Comparison of ENCODE assay signal across 8 cellular contexts in genomic region chr19:50377051-50377441, GRCh38. TPM values are rescaled to one million over a fixed set of nuclear protein-coding genes. Genes with fewer than 3 reads are reported as not detected.
DNase-seq lines count a peak whose midpoint lies in the region; TF ChIP-seq lines count a peak whose summit lies in the region.

No MANE protein-coding gene starts in this region.

- H3K36me3 ChIP-seq in stomach, result peaks cover 38 to 49% (median 48%) of the 10 kb centered on the region in 4 donors

- peaks cover 10 to 36% (median 22%) of the 10 kb centered on the region in 4 donors for H3K4me1 ChIP-seq in stomach

- H3K9me3 ChIP-seq in stomach, result no peaks in the 10 kb centered on the region

- 30 to 50% (median 40%) methylated on average over 7 of the region's 7 CpGs for WGBS in stomach, 5 donors

- TF ChIP-seq CTCF in stomach (IDR thresholded peaks at IDR 0.05), result no peak

- intact Hi-C loops in stomach (cut with DNase I; ENCODE audit: low total_unique reads), result no loop called here

- peaks cover 22% of the 10 kb centered on the region for H3K4me1 Mint-ChIP-seq in activated naive CD8-positive, alpha-beta T cell (ENCODE audit: low read depth)

- peak overlapping the region; percentile 83 to 94 (median 86) for H3K4me3 ChIP-seq in stomach

- H3K27ac ChIP-seq in stomach, result peak overlapping the region in 4 of 5 donors; percentile 99 to 100 (median 100)

- no peaks in the 10 kb centered on the region for H3K27me3 Mint-ChIP-seq in activated naive CD8-positive, alpha-beta T cell

- H3K27ac Mint-ChIP-seq in activated naive CD8-positive, alpha-beta T cell, result peak overlapping the region; percentile 19

- H3K36me3 Mint-ChIP-seq in activated naive CD8-positive, alpha-beta T cell, result peaks cover 4% of the 10 kb centered on the region

- no peaks in the 10 kb centered on the region for H3K9me3 Mint-ChIP-seq in activated naive CD8-positive, alpha-beta T cell (ENCODE audit: low read depth)

- no peak for TF ChIP-seq EP300 in stomach (IDR thresholded peaks at IDR 0.05)

- peak; percentile 45 for DNase-seq in activated gamma-delta T cell treated with Interleukin-2 at 50 U/mL for 16 hours
- DNase-seq in activated gamma-delta T cell (lab: John Stamatoyannopoulos, UW), result no peak
- peak; percentile 78 for DNase-seq in OCI-M1 (lab: John Stamatoyannopoulos, UW)
- peak; percentile 66 for DNase-seq in islet precursor cell
- peak; percentile 53 for DNase-seq in stomach
- no peak for DNase-seq in putamen (ENCODE audit: low spot score)
- DNase-seq in GM19238 (ENCODE audit: insufficient read length, low spot score), result no peak

- TF ChIP-seq POLR2A in stomach (IDR thresholded peaks at IDR 0.05), result no peak

- no peaks in the 10 kb centered on the region for H3K27me3 ChIP-seq in stomach

- peak overlapping the region; percentile 69 for H3K4me3 Mint-ChIP-seq in activated naive CD8-positive, alpha-beta T cell

RNA-seq across cellular contexts. Expression of gene NR1H2, which starts 0.8 kb away (rescaled TPM):
- total RNA-seq in stomach, result 100 to 1,000 TPM in 3 of 5 donors, 10 to 100 TPM in 2; 47.4 to 241 (median 110) TPM
- 10 to 100 TPM; 55.2 to 70.4 (median 60.5) TPM for polyA plus RNA-seq in stomach

RNA-seq across cellular contexts. Expression of gene POLD1, which starts 7.1 kb away (rescaled TPM):
- total RNA-seq in stomach, result 10 to 100 TPM; 11.4 to 98.0 (median 17.9) TPM
- 10 to 100 TPM; 29.3 to 45.3 (median 35.2) TPM for polyA plus RNA-seq in stomach

RNA-seq across cellular contexts. Expression of gene NAPSA, which starts 11.6 kb away (rescaled TPM):
- total RNA-seq in stomach, result 10 to 100 TPM in 1 of 5 donors, 1 to 10 TPM in 1, under 1 TPM in 1, not detected in 2; 0.18 to 87.5 (median 1.2) TPM
- 1 to 10 TPM in 2 of 3 donors, under 1 TPM in 1; 0.50 to 2.8 (median 2.6) TPM for polyA plus RNA-seq in stomach

RNA-seq across cellular contexts. Expression of gene SPIB, which starts 41.7 kb away (rescaled TPM):
- total RNA-seq in stomach, result 10 to 100 TPM in 1 of 5 donors, under 1 TPM in 2, not detected in 2; 0.55 to 53.3 (median 0.58) TPM
- polyA plus RNA-seq in stomach, result 1 to 10 TPM in 1 of 3 donors, under 1 TPM in 2; 0.19 to 1.9 (median 0.31) TPM

RNA-seq across cellular contexts. Expression of gene KCNC3, which starts 47.9 kb away (rescaled TPM):
- total RNA-seq in stomach, result 1 to 10 TPM in 2 of 5 donors, under 1 TPM in 2, not detected in 1; 0.37 to 2.3 (median 0.95) TPM
- polyA plus RNA-seq in stomach, result under 1 TPM in 2 of 3 donors, not detected in 1; 0.25 to 0.31 TPM

Comparison
In these comparisons a context has a peak if more than half of its experiments do, and no peak if none do; other contexts are left out.
1. DNase-seq: peak in activated gamma-delta T cell treated with Interleukin-2 at 50 U/mL for 16 hours (single experiment), OCI-M1 (single experiment), islet precursor cell (single experiment) and stomach (single experiment); none in activated gamma-delta T cell (single experiment), putamen (single experiment) and GM19238 (single experiment).